ENCODE assay signal across 20 cellular contexts in genomic region chr16:67111951-67112444, GRCh38. TPM values are rescaled to one million over a fixed set of nuclear protein-coding genes. Genes with fewer than 3 reads are reported as not detected.
DNase-seq lines count a peak whose midpoint lies in the region; ATAC-seq, FAIRE-seq and TF ChIP-seq lines count a peak whose summit lies in the region.
"Had no signal": no experiment of that assay in that cellular context is flagged by ENCODE, and none has a peak within 500 bp of the region (broad histone marks: within the 10 kb centered on the region; RNA-seq: fewer than 3 reads in every experiment).

No MANE protein-coding gene starts in this region.

- no peaks in the 10 kb centered on the region for H3K9me3 ChIP-seq in BLaER1 treated with 17β-estradiol and CSF1 and Interleukin-3, amounts not matched to agents 10 nM and 100 nM (replicated peaks in 1 of 11)
- H3K9me3 ChIP-seq in Caco-2 = no peaks in the 10 kb centered on the region
- no peaks in the 10 kb centered on the region for H3K9me3 ChIP-seq in PC-9 (ENCODE audit: insufficient read depth, low read depth)
- H3K9me3 ChIP-seq: heart right ventricle, testis had no signal

- TF ChIP-seq CTCF in Caco-2 (IDR thresholded peaks at IDR 0.05; ENCODE audit: insufficient read depth in 1 of 2, low read depth in 1 of 2, low read length in 1 of 2, severe bottlenecking in 1 of 2, unreplicated experiment in 1 of 2) (no peak), PC-9 (conservative IDR thresholded peaks at IDR 0.05) (no peak)

- POLR2A ChIA-PET in Caco-2 (lab: Charles Lee) = no interaction called here
- POLR2A ChIA-PET in PC-9 (lab: Charles Lee; ENCODE audit: unreplicated experiment) = interaction anchor here (0.9 kb wide), 1 partner anchor 71 kb away, joined by 4 read pairs; no protein-coding TSS in a partner anchor

- peak overlapping the region; percentile 97 for H3K4me3 Mint-ChIP-seq in Caco-2 (ENCODE audit: unreplicated experiment)

- peak overlapping the region in 6 of 11 experiments; percentile 11 to 96 (median 84); a peak in 6 of 22 replicates for H3K27ac ChIP-seq in BLaER1 treated with 17β-estradiol and CSF1 and Interleukin-3, amounts not matched to agents 10 nM and 100 nM
- no peak overlapping the region for H3K27ac ChIP-seq in PC-9
- H3K27ac ChIP-seq: testis had no signal

- peaks cover 34% of the 10 kb centered on the region for H3K36me3 Mint-ChIP-seq in Caco-2 (ENCODE audit: insufficient read depth, unreplicated experiment)

- peaks cover 29 to 71% (median 53%) of the 10 kb centered on the region in 10 experiments for H3K4me1 ChIP-seq in BLaER1 treated with 17β-estradiol and CSF1 and Interleukin-3, amounts not matched to agents 10 nM and 100 nM
- peaks cover 44% of the 10 kb centered on the region for H3K4me1 ChIP-seq in Caco-2
- peaks cover 41% of the 10 kb centered on the region for H3K4me1 ChIP-seq in PC-9 (replicated peaks; ENCODE audit: insufficient read depth)

- BruUV-seq in Caco-2 (replicated peaks; lab: Mats Ljungman, UMichigan) (no TSS peak), PC-9 (replicated peaks; lab: Mats Ljungman, UMichigan) (no TSS peak)

- peaks cover 26 to 56% (median 34%) of the 10 kb centered on the region in 11 experiments; a peak in 20 of 22 replicates for H3K36me3 ChIP-seq in BLaER1 treated with 17β-estradiol and CSF1 and Interleukin-3, amounts not matched to agents 10 nM and 100 nM
- 0 out of 2 replicates have a peak, but pooled peaks cover 2% of the 10 kb centered on the region for H3K36me3 ChIP-seq in Caco-2 (ENCODE audit: control insufficient read depth, insufficient read depth, low read length)
- H3K36me3 ChIP-seq in PC-9 (ENCODE audit: low read depth) = no peaks in the 10 kb centered on the region

- H3K4me2 ChIP-seq in BLaER1 treated with 17β-estradiol and CSF1 and Interleukin-3, amounts not matched to agents 10 nM and 100 nM = peak overlapping the region; percentile 76 to 98 (median 89)
- peak overlapping the region; percentile 95; the same call in 1 of the 2 replicates for H3K4me2 ChIP-seq in PC-9

- peak overlapping the region in 2 of 11 experiments; percentile 90 to 92; a peak in 1 of 22 replicates for H3K9ac ChIP-seq in BLaER1 treated with 17β-estradiol and CSF1 and Interleukin-3, amounts not matched to agents 10 nM and 100 nM

- no peaks in the 10 kb centered on the region for H3K9me2 ChIP-seq in PC-9 (ENCODE audit: insufficient read depth)

- CTCF ChIA-PET in Caco-2 (lab: Charles Lee) (interaction anchor here (0.6 to 2.1 kb wide), 2 partner anchors 43 to 124 kb away, joined by 5 to 8 read pairs; no protein-coding TSS in a partner anchor), PC-9 (lab: Charles Lee) (interaction anchor here (0.5 to 0.6 kb wide), 3 partner anchors 42 to 778 kb away, joined by 3 to 15 read pairs (median 13); no protein-coding TSS in a partner anchor)

- intact Hi-C loops in Caco-2 (cut with micrococcal nuclease; ENCODE audit: unreplicated experiment) = loop anchor here (2.0 kb wide), 1 partner anchor 73 kb away; no protein-coding TSS in a partner anchor
- intact Hi-C loops in PC-9 (cut with micrococcal nuclease; ENCODE audit: unreplicated experiment) = loop anchor here (2.0 to 5.0 kb wide), 2 partner anchors 45 to 73 kb away; partner anchors contain the start of genes FBXL8 and TRADD

- no peaks in the 10 kb centered on the region for H3K9me3 Mint-ChIP-seq in Caco-2 (ENCODE audit: unreplicated experiment)
- H3K9me3 Mint-ChIP-seq: naive B cell had no signal

- no peak overlapping the region for H3K4me3 ChIP-seq in BLaER1 treated with 17β-estradiol and CSF1 and Interleukin-3, amounts not matched to agents 10 nM and 100 nM
- no peak overlapping the region for H3K4me3 ChIP-seq in Caco-2 (ENCODE audit: low read depth, low read length)
- no peak overlapping the region for H3K4me3 ChIP-seq in PC-9
- H3K4me3 ChIP-seq: testis had no signal

- peaks cover 13 to 63% (median 48%) of the 10 kb centered on the region in 11 experiments; a peak in 16 of 22 replicates for H4K20me1 ChIP-seq in BLaER1 treated with 17β-estradiol and CSF1 and Interleukin-3, amounts not matched to agents 10 nM and 100 nM
- peaks cover 18% of the 10 kb centered on the region; the same call in 1 of the 2 replicates for H4K20me1 ChIP-seq in PC-9 (ENCODE audit: insufficient read depth)

- no peaks in the 10 kb centered on the region for H3K27me3 Mint-ChIP-seq in Caco-2 (ENCODE audit: insufficient read depth, unreplicated experiment)
- H3K27me3 Mint-ChIP-seq: naive B cell had no signal

- H3K4me1 Mint-ChIP-seq in Caco-2 (ENCODE audit: low read depth, unreplicated experiment) = peaks cover 39% of the 10 kb centered on the region

- FAIRE-seq in HTR-8/SVneo (lab: Jason Lieb, UNC) = no peak

- H2AFZ ChIP-seq in PC-9 = no peak overlapping the region

- DNase-seq in Caco-2 (no peak), PC-9 (no peak), left lobe of liver (ENCODE audit: low spot score) (peak; percentile 26), SHP77 (lab: John Stamatoyannopoulos, UW) (no peak), hypothalamus (lab: John Stamatoyannopoulos, UW) (no peak), KG1 (lab: John Stamatoyannopoulos, UW) (no peak), HTR-8/SVneo (ENCODE audit: insufficient read length, low spot score) (no peak)
- DNase-seq: activated CD4-positive, alpha-beta T cell treated with anti-CD3 and anti-CD28 coated beads, Interleukin-2, amount 50 U/mL, for 48 hours; activated gamma-delta T cell; anterior cingulate cortex; cerebellar nuclear complex; HCEC 1CT; heart right ventricle; islet precursor cell; naive B cell; NCI-H146; NCI-H2227 treated with DMSO at 0.1 percent for 48 hours; testis had no signal

- H3K27ac Mint-ChIP-seq in Caco-2 (ENCODE audit: unreplicated experiment) = no peak overlapping the region

- H3F3A ChIP-seq in PC-9 (ENCODE audit: insufficient read depth, low read depth) = peaks cover 20% of the 10 kb centered on the region; the same call in 1 of the 2 replicates

- H3K79me2 ChIP-seq in PC-9 (ENCODE audit: low read depth) = peaks cover 72% of the 10 kb centered on the region

- ATAC-seq in left lobe of liver = no peak
- ATAC-seq: heart right ventricle had no signal

- no peaks in the 10 kb centered on the region for H3K27me3 ChIP-seq in BLaER1 treated with 17β-estradiol and CSF1 and Interleukin-3, amounts not matched to agents 10 nM and 100 nM
- H3K27me3 ChIP-seq in Caco-2 (replicated peaks; ENCODE audit: control insufficient read depth, insufficient read depth, low read length) (no peaks in the 10 kb centered on the region), PC-9 (ENCODE audit: insufficient read depth, low read depth) (no peaks in the 10 kb centered on the region)
- H3K27me3 ChIP-seq: heart right ventricle, testis had no signal

RNA-seq across cellular contexts. Expression of gene PHAF1, which starts 2.3 kb away (rescaled TPM):
- total RNA-seq in Caco-2 (2022) = 34.4 and 38.5 TPM in 2 replicates
- 19.5 and 21.1 TPM in 2 replicates for total RNA-seq in PC-9 (2021)
- total RNA-seq in left lobe of liver = 29.1 TPM

RNA-seq across cellular contexts. Expression of gene B3GNT9, which starts 38.8 kb away (rescaled TPM):
- total RNA-seq in Caco-2 (2022) (11.6 and 11.7 TPM in 2 replicates), PC-9 (2021) (4.0 and 4.2 TPM in 2 replicates), left lobe of liver (1.6 TPM)
- total RNA-seq: G401 had no signal

RNA-seq across cellular contexts. Expression of gene TRADD, which starts 47.7 kb away (rescaled TPM):
- total RNA-seq in Caco-2 (2022) (16.8 and 18.3 TPM in 2 replicates), PC-9 (2021) (38.0 and 50.3 TPM in 2 replicates), left lobe of liver (12.1 TPM)

RNA-seq across cellular contexts. Expression of gene FBXL8, which starts 47.8 kb away (rescaled TPM):
- total RNA-seq in Caco-2 (2022) = 27.6 and 31.5 TPM in 2 replicates
- 53.2 and 54.4 TPM in 2 replicates for total RNA-seq in PC-9 (2021)
- total RNA-seq in left lobe of liver = 20.6 TPM

RNA-seq across cellular contexts. Expression of gene HSF4, which starts 52.5 kb away (rescaled TPM):
- total RNA-seq in Caco-2 (2022) = 39.4 and 52.0 TPM in 2 replicates
- 96.9 and 100 TPM in 2 replicates for total RNA-seq in PC-9 (2021)
- 60.5 TPM for total RNA-seq in left lobe of liver
